Comparison of ENCODE assay signal across 1 cellular context in the genomic region with DNA sequence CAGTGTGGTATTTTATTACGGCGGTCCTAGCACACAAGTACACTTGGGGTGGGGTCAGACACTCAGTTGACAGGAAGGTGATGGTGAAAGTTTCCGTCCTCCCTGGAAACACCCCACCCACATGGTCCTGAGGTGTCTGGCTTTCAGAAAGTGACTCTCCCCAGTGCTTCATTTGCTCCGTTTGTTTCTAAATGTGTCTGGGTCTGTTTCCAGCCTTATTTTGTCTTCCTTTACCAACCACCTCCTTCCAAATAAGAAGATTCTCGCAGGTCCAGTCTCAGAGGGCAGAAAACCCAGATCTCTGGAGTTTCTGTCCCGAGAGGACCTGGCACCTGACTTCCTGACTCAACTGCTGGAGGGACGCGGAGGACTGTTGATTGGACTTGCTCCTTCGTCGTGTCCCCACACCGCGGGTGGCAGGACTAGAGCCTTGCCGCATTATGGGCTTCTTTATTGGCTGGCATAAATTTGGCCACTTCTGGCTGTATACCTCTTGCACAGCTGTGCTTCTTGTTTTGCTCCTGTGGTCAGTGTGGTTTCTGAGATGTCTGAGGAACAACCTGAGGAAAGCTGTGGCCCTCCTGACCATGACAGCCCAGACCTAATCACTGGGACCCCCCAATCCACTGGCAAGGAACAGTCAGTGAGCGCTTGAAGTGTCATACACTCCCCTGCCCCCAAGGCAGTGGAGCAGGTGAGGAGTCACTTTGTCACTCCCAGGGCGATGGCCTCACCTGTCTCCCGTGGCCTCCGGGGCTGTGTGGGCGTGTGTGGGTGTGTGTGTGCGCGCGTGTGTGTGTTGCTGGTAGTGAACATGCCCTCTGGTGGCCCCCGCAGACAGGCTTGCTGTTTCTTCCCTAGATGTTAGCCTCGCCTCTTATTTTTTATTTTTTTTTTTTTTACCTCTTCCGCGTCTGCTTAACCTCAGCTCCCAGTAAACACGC.
TF ChIP-seq lines count a peak whose summit lies in the region.

No MANE protein-coding gene starts in this region.

TF ChIP-seq in GM12878, 131 proteins besides CTCF, POLR2A, EP300 and RAD21 (continued from another document):
- TF ChIP-seq MTA2 (IDR thresholded peaks at IDR 0.05; ENCODE audit: low read depth) (peak; percentile 36; the same call in 1 of the 2 replicates), TCF7 (IDR thresholded peaks at IDR 0.05; ENCODE audit: borderline replicate concordance) (no peak), ETV6 (conservative IDR thresholded peaks at IDR 0.05 in 1 of 2, IDR thresholded peaks at IDR 0.05 in 1 of 2; ENCODE audit: borderline replicate concordance in 1 of 2, low read depth in 1 of 2) (0 out of 4 replicates have a peak, but pooled peaks of 1 of the 2 experiments have one; percentile 30)
